In the genomic region with DNA sequence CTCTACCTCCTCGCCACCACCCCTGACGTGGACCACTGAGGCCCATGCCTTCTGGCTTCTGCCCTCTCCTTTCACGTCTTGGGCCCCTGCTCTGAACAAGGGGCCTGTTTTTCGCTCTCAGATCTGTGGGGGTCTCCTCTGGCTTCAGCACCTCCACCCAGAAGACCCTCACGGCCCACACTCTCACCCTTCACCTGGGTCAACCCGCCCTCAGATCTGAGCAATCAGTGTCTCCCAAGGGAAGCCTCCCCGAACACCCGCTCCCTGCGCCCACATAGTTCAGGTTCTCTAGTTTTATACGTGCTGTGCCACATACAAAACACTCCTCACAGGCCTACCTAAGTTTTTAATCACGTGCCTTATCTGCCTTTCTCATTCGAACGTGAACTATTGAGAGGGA, we compare ENCODE assay signal across 25 cellular contexts. TPM values are rescaled to one million over a fixed set of nuclear protein-coding genes. Genes with fewer than 3 reads are reported as not detected.
DNase-seq lines count a peak whose midpoint lies in the region; ATAC-seq and TF ChIP-seq lines count a peak whose summit lies in the region.
"Had no signal": no experiment of that assay in that cellular context is flagged by ENCODE, and none has a peak within 500 bp of the region (broad histone marks: within the 10 kb centered on the region; RNA-seq: fewer than 3 reads in every experiment).

No MANE protein-coding gene starts in this region.

- H3K9ac ChIP-seq in SK-N-MC (ENCODE audit: insufficient read length): no peak overlapping the region

- H3K9me3 ChIP-seq in cardiac muscle cell (ENCODE audit: low read depth) (no peaks in the 10 kb centered on the region), heart right ventricle (no peaks in the 10 kb centered on the region), SK-N-MC (ENCODE audit: low read depth, low read length) (no peaks in the 10 kb centered on the region), upper lobe of left lung (no peaks in the 10 kb centered on the region)
- H3K9me3 ChIP-seq: BLaER1 treated with 17β-estradiol and CSF1 and Interleukin-3, amounts not matched to agents 10 nM and 100 nM; psoas muscle; SJSA1; transverse colon had no signal

- no peak for TF ChIP-seq POLR2A in upper lobe of left lung (IDR thresholded peaks at IDR 0.05)

- H3K27me3 Mint-ChIP-seq in mesothelial cell of epicardium (ENCODE audit: low read depth): no peaks in the 10 kb centered on the region

- H3K4me1 Mint-ChIP-seq in mesothelial cell of epicardium: peaks cover 72% of the 10 kb centered on the region
- H3K4me1 Mint-ChIP-seq: memory B cell had no signal

- peak overlapping the region; percentile 77 for H3K27ac Mint-ChIP-seq in mesothelial cell of epicardium
- H3K27ac Mint-ChIP-seq: activated CD8-positive, alpha-beta memory T cell treated with anti-CD3 and anti-CD28 coated beads, Interleukin-2, amount 10 ng/mL, durations not matched to agents 7 days and 5 days; activated naive CD4-positive, alpha-beta T cell treated with anti-CD3 and anti-CD28 coated beads, Interleukin-2, amount 50 U/mL, for 72 hours; memory B cell had no signal

- H3K27me3 ChIP-seq in cardiac muscle cell (no peaks in the 10 kb centered on the region), heart right ventricle (peaks cover 0 to 6% (median 0%) of the 10 kb centered on the region in 7 donors), upper lobe of left lung (no peaks in the 10 kb centered on the region)
- H3K27me3 ChIP-seq: SJSA1 had no signal

- H3K36me3 ChIP-seq in cardiac muscle cell (no peaks in the 10 kb centered on the region), heart right ventricle (no peaks in the 10 kb centered on the region), SK-N-MC (ENCODE audit: insufficient read depth, low read length) (no peaks in the 10 kb centered on the region), upper lobe of left lung (no peaks in the 10 kb centered on the region)
- H3K36me3 ChIP-seq: BLaER1 treated with 17β-estradiol and CSF1 and Interleukin-3, amounts not matched to agents 10 nM and 100 nM; SJSA1; transverse colon had no signal

- peaks cover 54% of the 10 kb centered on the region for H3K4me1 ChIP-seq in cardiac muscle cell (ENCODE audit: low read depth)
- H3K4me1 ChIP-seq in heart right ventricle: peaks cover 4 to 63% (median 32%) of the 10 kb centered on the region in 9 donors
- H3K4me1 ChIP-seq in upper lobe of left lung: peaks cover 18 to 54% (median 32%) of the 10 kb centered on the region in 4 donors

- WGBS in heart right ventricle, 2 donors: 86% methylated on average over 13 of the region's 13 CpGs
- 81 to 83% methylated on average over 13 of the region's 13 CpGs for WGBS in upper lobe of left lung, 2 donors

- H3K4me3 Mint-ChIP-seq in mesothelial cell of epicardium: peak overlapping the region; percentile 6
- H3K4me3 Mint-ChIP-seq: activated CD8-positive, alpha-beta memory T cell treated with anti-CD3 and anti-CD28 coated beads, Interleukin-2, amount 10 ng/mL, durations not matched to agents 7 days and 5 days; memory B cell had no signal

- TF ChIP-seq EP300 in upper lobe of left lung (IDR thresholded peaks at IDR 0.05): no peak

- peak overlapping the region; percentile 59 for H3K27ac ChIP-seq in cardiac muscle cell
- peak overlapping the region in 4 of 10 donors; percentile 74 to 83 (median 78) for H3K27ac ChIP-seq in heart right ventricle
- 0 out of 2 replicates have a peak overlapping the region, but pooled peaks have one; percentile 10 for H3K27ac ChIP-seq in SK-N-MC
- H3K27ac ChIP-seq in upper lobe of left lung: peak overlapping the region; percentile 81 to 91 (median 88)
- H3K27ac ChIP-seq: HL-60, psoas muscle, SJSA1, transverse colon had no signal

- intact Hi-C loops in heart right ventricle (cut with DNase I): no loop called here

- no peak for TF ChIP-seq CTCF in cardiac muscle cell (IDR thresholded peaks at IDR 0.05; ENCODE audit: low read depth, low read length)
- TF ChIP-seq CTCF in heart right ventricle (IDR thresholded peaks at IDR 0.05): no peak
- TF ChIP-seq CTCF in mesothelial cell of epicardium (IDR thresholded peaks at IDR 0.05; ENCODE audit: unreplicated experiment): no peak
- no peak for TF ChIP-seq CTCF in upper lobe of left lung (IDR thresholded peaks at IDR 0.05)
- no peak for TF ChIP-seq CTCF in GM10266 (IDR thresholded peaks at IDR 0.05; ENCODE audit: control insufficient read depth, insufficient read depth, low read depth, missing control alignments)

- H3K9me3 Mint-ChIP-seq in mesothelial cell of epicardium: no peaks in the 10 kb centered on the region
- H3K9me3 Mint-ChIP-seq: activated naive CD4-positive, alpha-beta T cell treated with anti-CD3 and anti-CD28 coated beads, Interleukin-2, amount 50 U/mL, for 72 hours; memory B cell had no signal

- ATAC-seq in heart right ventricle: no peak
- no peak for ATAC-seq in upper lobe of left lung (ENCODE audit: low FRiP score in 2 of 2)
- ATAC-seq in GM18520 (IDR thresholded peaks at IDR 0.05; ENCODE audit: unreplicated experiment): no peak
- ATAC-seq: activated CD8-positive, alpha-beta memory T cell treated with anti-CD3 and anti-CD28 coated beads, Interleukin-2, amount 10 ng/mL, durations not matched to agents 7 days and 5 days; psoas muscle had no signal

- H3K4me3 ChIP-seq in cardiac muscle cell: no peak overlapping the region
- no peak overlapping the region for H3K4me3 ChIP-seq in heart right ventricle
- H3K4me3 ChIP-seq in SK-N-MC: no peak overlapping the region
- no peak overlapping the region for H3K4me3 ChIP-seq in upper lobe of left lung
- H3K4me3 ChIP-seq: psoas muscle, SJSA1, transverse colon had no signal

- DNase-seq in cardiac muscle cell (ENCODE audit: low read depth in 1 of 2, low spot score in 1 of 2) (no peak), heart right ventricle (no peak), SK-N-MC (ENCODE audit: low read depth, low spot score) (no peak), mesothelial cell of epicardium (ENCODE audit: low spot score in 2 of 2, unreplicated experiment in 2 of 2) (no peak), upper lobe of left lung (no peak), GM10266 (ENCODE audit: extremely low spot score) (no peak), T-helper 2 cell (no peak)
- DNase-seq: activated CD4-positive, alpha-beta T cell treated with anti-CD3 and anti-CD28 coated beads for 48 hours; activated CD8-positive, alpha-beta memory T cell treated with anti-CD3 and anti-CD28 coated beads, Interleukin-2, amount 10 ng/mL, durations not matched to agents 7 days and 5 days; dorsolateral prefrontal cortex; HCEC 1CT; kidney glomerular epithelial cell; NCI-H1092; NCI-H187; NCI-H526 treated with DMSO at 0.1 percent for 48 hours; stimulated activated CD8-positive, alpha-beta memory T cell treated with anti-CD3 and anti-CD28 coated beads, Interleukin-4, amount 100 ng/mL, for 48 hours; T-helper 1 cell; transverse colon had no signal

- H3K36me3 Mint-ChIP-seq in mesothelial cell of epicardium: no peaks in the 10 kb centered on the region
- H3K36me3 Mint-ChIP-seq: activated CD8-positive, alpha-beta memory T cell treated with anti-CD3 and anti-CD28 coated beads, Interleukin-2, amount 10 ng/mL, durations not matched to agents 7 days and 5 days; activated naive CD4-positive, alpha-beta T cell treated with anti-CD3 and anti-CD28 coated beads, Interleukin-2, amount 50 U/mL, for 72 hours; memory B cell had no signal

RNA-seq across cellular contexts. Expression of a gene that starts 48.2 kb away (rescaled TPM):
- total RNA-seq in cardiac muscle cell (232 and 274 TPM in 2 replicates), heart right ventricle (10 to 100 TPM; 12.2 to 43.4 (median 20.6) TPM), mesothelial cell of epicardium (164 to 176 TPM (median 176 TPM) in 3 replicates), upper lobe of left lung (100 to 1,000 TPM in 3 of 6 donors, 10 to 100 TPM in 3; 76.6 to 377 (median 102) TPM)
- polyA plus RNA-seq in cardiac muscle cell (106 and 155 TPM in 2 replicates), heart right ventricle (10 to 100 TPM in 1 of 2 donors, 1 to 10 TPM in 1; 6.6 to 19.5 TPM)
